Comparison of ENCODE assay signal across 11 cellular contexts in the genomic region with DNA sequence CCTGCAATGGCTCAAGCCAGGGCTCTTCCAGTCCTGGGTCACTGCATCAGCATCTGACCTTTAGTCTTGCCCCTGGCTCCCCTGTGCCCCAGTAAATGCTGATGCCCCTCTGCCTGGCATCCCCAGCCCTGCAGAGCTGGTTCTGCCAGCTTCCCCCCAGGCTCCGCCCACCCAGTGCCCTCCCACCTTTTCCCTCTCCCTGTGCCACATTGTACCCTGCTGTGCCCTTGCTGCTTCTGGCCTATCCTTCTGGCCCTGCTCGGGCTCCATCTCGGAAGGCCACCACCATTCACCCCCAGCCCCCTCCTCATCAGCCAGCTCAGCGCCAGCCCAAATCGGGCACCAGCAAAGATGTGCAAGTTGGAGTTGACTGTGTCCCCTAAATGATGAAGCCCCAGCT. TPM values are rescaled to one million over a fixed set of nuclear protein-coding genes. Genes with fewer than 3 reads are reported as not detected.
DNase-seq lines count a peak whose midpoint lies in the region; ATAC-seq and TF ChIP-seq lines count a peak whose summit lies in the region.
"Had no signal": no experiment of that assay in that cellular context is flagged by ENCODE, and none has a peak within 500 bp of the region (broad histone marks: within the 10 kb centered on the region; RNA-seq: fewer than 3 reads in every experiment).

No MANE protein-coding gene starts in this region.

- in situ Hi-C loops in G401 (cut with HindIII; ENCODE audit: low sequenced_read_pairs) = no loop called here

- H3K36me3 ChIP-seq in esophagus squamous epithelium = no peaks in the 10 kb centered on the region
- H3K36me3 ChIP-seq in uterus = no peaks in the 10 kb centered on the region

- no peak overlapping the region for H3K4me3 ChIP-seq in esophagus squamous epithelium
- H3K4me3 ChIP-seq in uterus = no peak overlapping the region

- no peak for DNase-seq in Right ventricle myocardium inferior (ENCODE audit: missing footprints)
- no peak for DNase-seq in left ventricle myocardium superior
- DNase-seq in esophagus squamous epithelium (lab: John Stamatoyannopoulos, UW) = no peak
- peak; percentile 16 for DNase-seq in omental fat pad (ENCODE audit: low spot score)
- DNase-seq in uterus = peak; percentile 24 to 32
- DNase-seq in NCI-H748 treated with DMSO at 0.1 percent for 48 hours (lab: John Stamatoyannopoulos, UW) = no peak
- DNase-seq in G401 (ENCODE audit: low spot score) = no peak
- DNase-seq in cerebellum (ENCODE audit: low spot score) = no peak
- DNase-seq: NCI-H524 treated with DMSO at 0.1 percent for 48 hours; stimulated activated CD4-positive, alpha-beta T cell treated with anti-CD3 and anti-CD28 coated beads, Interleukin-2, amount 100 ng/mL, for 24 hours had no signal

- 60 to 65% methylated on average over 3 to 4 of the region's 5 CpGs for WGBS in esophagus squamous epithelium, 2 donors

- TF ChIP-seq CTCF in esophagus squamous epithelium (IDR thresholded peaks at IDR 0.05) = no peak
- no peak for TF ChIP-seq CTCF in omental fat pad (IDR thresholded peaks at IDR 0.05)
- TF ChIP-seq CTCF in uterus (IDR thresholded peaks at IDR 0.05) = no peak

- H3K27me3 ChIP-seq in esophagus squamous epithelium = no peaks in the 10 kb centered on the region
- no peaks in the 10 kb centered on the region for H3K27me3 ChIP-seq in uterus

- H3K27ac ChIP-seq in esophagus squamous epithelium (peak overlapping the region; percentile 65 to 93 (median 82)), uterus (peak overlapping the region; percentile 93 to 95)

- H3K9me3 ChIP-seq in esophagus squamous epithelium (no peaks in the 10 kb centered on the region), uterus (no peaks in the 10 kb centered on the region)

- intact Hi-C loops in Right ventricle myocardium inferior (cut with DNase I) (no loop called here), left ventricle myocardium superior (cut with micrococcal nuclease) (no loop called here), esophagus squamous epithelium (cut with DNase I) (no loop called here), uterus (cut with DNase I; ENCODE audit: low total_unique reads) (no loop called here)

- ATAC-seq in Right ventricle myocardium inferior = peak; percentile 6
- no peak for ATAC-seq in left ventricle myocardium superior
- no peak for ATAC-seq in omental fat pad (ENCODE audit: low FRiP score)

- TF ChIP-seq POLR2A in esophagus squamous epithelium (IDR thresholded peaks at IDR 0.05) (no peak), uterus (IDR thresholded peaks at IDR 0.05) (no peak)

- H3K4me1 ChIP-seq in esophagus squamous epithelium (peaks cover 35 to 61% (median 36%) of the 10 kb centered on the region in 3 donors), uterus (peaks cover 6 to 24% of the 10 kb centered on the region in 2 donors)

RNA-seq across cellular contexts. Expression of a gene that starts 7.4 kb away (rescaled TPM):
- total RNA-seq in Right ventricle myocardium inferior (3.7 TPM), left ventricle myocardium superior (2.5 TPM), esophagus squamous epithelium (10 to 100 TPM in 3 of 4 donors, 1 to 10 TPM in 1; 9.3 to 63.2 (median 13.5) TPM), omental fat pad (1 to 10 TPM; 3.3 to 8.5 (median 4.7) TPM), uterus (10 to 100 TPM in 2 of 4 donors, 1 to 10 TPM in 2; 1.8 to 16.6 (median 8.0) TPM), cerebellum (9.3 TPM)
- 5.6 and 11.1 TPM in 2 replicates for total RNA-seq in G401 (2014; rRNA removed; shearing (Covaris generic))

RNA-seq across cellular contexts. Expression of a gene that starts 28.4 kb away (rescaled TPM):
- not detected for total RNA-seq in Right ventricle myocardium inferior
- not detected for total RNA-seq in left ventricle myocardium superior
- 1 to 10 TPM in 1 of 4 donors, not detected in 3; 1.1 TPM for total RNA-seq in esophagus squamous epithelium
- not detected for total RNA-seq in omental fat pad
- 1 to 10 TPM in 2 of 4 donors, not detected in 2; 1.0 to 2.1 TPM for total RNA-seq in uterus
- not detected in 2 replicates for total RNA-seq in G401 (2014; rRNA removed; shearing (Covaris generic))
- total RNA-seq in cerebellum = 1.1 TPM
- total RNA-seq: T-helper 1 cell treated with Interleukin-12 subunit alpha and Interleukin-12 subunit beta and Interleukin-4 antibody, amounts not matched to agents 30 ng/mL and 1 ng/mL, for 36 hours had no signal

RNA-seq across cellular contexts. Expression of a gene that starts 40.0 kb away (rescaled TPM):
- total RNA-seq in Right ventricle myocardium inferior = not detected
- total RNA-seq in left ventricle myocardium superior = not detected
- total RNA-seq in esophagus squamous epithelium = 1 to 10 TPM; 1.7 to 9.3 (median 7.6) TPM
- total RNA-seq in omental fat pad = not detected
- total RNA-seq in uterus = under 1 TPM in 1 of 4 donors, not detected in 3; under 0.01 TPM
- not detected in 2 replicates for total RNA-seq in G401 (2014; rRNA removed; shearing (Covaris generic))
- not detected for total RNA-seq in cerebellum
- total RNA-seq: T-helper 1 cell treated with Interleukin-12 subunit alpha and Interleukin-12 subunit beta and Interleukin-4 antibody, amounts not matched to agents 30 ng/mL and 1 ng/mL, for 36 hours had no signal

RNA-seq across cellular contexts. Expression of a gene that starts 53.8 kb away (rescaled TPM):
- total RNA-seq in Right ventricle myocardium inferior (7.0 TPM), left ventricle myocardium superior (4.6 TPM), esophagus squamous epithelium (1 to 10 TPM in 2 of 4 donors, under 1 TPM in 2; 0.15 to 4.0 (median 1.2) TPM), omental fat pad (10 to 100 TPM; 13.4 to 29.9 (median 18.0) TPM), uterus (10 to 100 TPM in 1 of 4 donors, 1 to 10 TPM in 3; 2.0 to 18.2 (median 6.6) TPM), cerebellum (3.9 TPM)
- total RNA-seq in G401 (2014; rRNA removed; shearing (Covaris generic)) = 0.64 and 4.1 TPM in 2 replicates

Comparison
In these comparisons a context has a peak if more than half of its experiments do, and no peak if none do; other contexts are left out.
1. DNase-seq: peak in omental fat pad (single experiment) and uterus (2 of 2); none in Right ventricle myocardium inferior (single experiment), left ventricle myocardium superior (single experiment), esophagus squamous epithelium (single experiment), NCI-H748 treated with DMSO at 0.1 percent for 48 hours (single experiment), G401 (single experiment) and cerebellum (single experiment).